In genomic region chr18:22210331-22210754, GRCh38 we compare ENCODE assay signal across 2 cellular contexts.
A peak's percentile ranks its signal among the peaks of the same experiment; 100 is the strongest.
TF ChIP-seq lines count a peak whose summit lies in the region.

No MANE protein-coding gene starts in this region.

TF ChIP-seq in liver, 16 proteins besides CTCF, POLR2A, EP300 and RAD21:
- TF ChIP-seq REST (IDR thresholded peaks at IDR 0.05), result no peak
- peak; percentile 36 for TF ChIP-seq FOXA2 (IDR thresholded peaks at IDR 0.05)
- TF ChIP-seq HNF4A (conservative IDR thresholded peaks at IDR 0.05), result no peak
- no peak for TF ChIP-seq GABPA (IDR thresholded peaks at IDR 0.05 in 1 of 2, conservative IDR thresholded peaks at IDR 0.05 in 1 of 2)
- peak in 1 of 2 donors; percentile 48 for TF ChIP-seq RXRA (IDR thresholded peaks at IDR 0.05)
- no peak for TF ChIP-seq ATF3 (IDR thresholded peaks at IDR 0.05)
- TF ChIP-seq TAF1 (conservative IDR thresholded peaks at IDR 0.05), result no peak
- no peak for TF ChIP-seq EGR1 (IDR thresholded peaks at IDR 0.05; ENCODE audit: low read depth in 2 of 2)
- no peak for TF ChIP-seq HNF4G (IDR thresholded peaks at IDR 0.05)
- peak; percentile 20 for TF ChIP-seq YY1 (IDR thresholded peaks at IDR 0.05)

TF ChIP-seq in HepG2, 621 proteins besides CTCF, POLR2A, EP300 and RAD21:
- TF ChIP-seq TSC22D2 (CRISPR knock-in tag; IDR thresholded peaks at IDR 0.05; ENCODE audit: borderline replicate concordance) (no peak), ATF6 (CRISPR knock-in tag; conservative IDR thresholded peaks at IDR 0.05) (no peak), ZFP37 (CRISPR knock-in tag; IDR thresholded peaks at IDR 0.05; ENCODE audit: borderline replicate concordance) (no peak), HNF4A (CRISPR knock-in tag; IDR thresholded peaks at IDR 0.05) (no peak), LCORL (IDR thresholded peaks at IDR 0.05) (no peak), LCORL (CRISPR knock-in tag; IDR thresholded peaks at IDR 0.05) (no peak), ZSCAN20 (CRISPR knock-in tag; IDR thresholded peaks at IDR 0.05; ENCODE audit: borderline replicate concordance) (no peak), RXRB (CRISPR knock-in tag; IDR thresholded peaks at IDR 0.05; ENCODE audit: borderline replicate concordance) (no peak), ZBTB8A (CRISPR knock-in tag; IDR thresholded peaks at IDR 0.05; ENCODE audit: borderline replicate concordance, low read depth) (no peak), NFE2L1 (CRISPR knock-in tag; IDR thresholded peaks at IDR 0.05; ENCODE audit: borderline replicate concordance) (no peak), RERE (CRISPR knock-in tag; IDR thresholded peaks at IDR 0.05; ENCODE audit: low read depth) (no peak), RARA (CRISPR knock-in tag; IDR thresholded peaks at IDR 0.05) (no peak), TEF (CRISPR knock-in tag; IDR thresholded peaks at IDR 0.05) (no peak)
